In the genomic region with DNA sequence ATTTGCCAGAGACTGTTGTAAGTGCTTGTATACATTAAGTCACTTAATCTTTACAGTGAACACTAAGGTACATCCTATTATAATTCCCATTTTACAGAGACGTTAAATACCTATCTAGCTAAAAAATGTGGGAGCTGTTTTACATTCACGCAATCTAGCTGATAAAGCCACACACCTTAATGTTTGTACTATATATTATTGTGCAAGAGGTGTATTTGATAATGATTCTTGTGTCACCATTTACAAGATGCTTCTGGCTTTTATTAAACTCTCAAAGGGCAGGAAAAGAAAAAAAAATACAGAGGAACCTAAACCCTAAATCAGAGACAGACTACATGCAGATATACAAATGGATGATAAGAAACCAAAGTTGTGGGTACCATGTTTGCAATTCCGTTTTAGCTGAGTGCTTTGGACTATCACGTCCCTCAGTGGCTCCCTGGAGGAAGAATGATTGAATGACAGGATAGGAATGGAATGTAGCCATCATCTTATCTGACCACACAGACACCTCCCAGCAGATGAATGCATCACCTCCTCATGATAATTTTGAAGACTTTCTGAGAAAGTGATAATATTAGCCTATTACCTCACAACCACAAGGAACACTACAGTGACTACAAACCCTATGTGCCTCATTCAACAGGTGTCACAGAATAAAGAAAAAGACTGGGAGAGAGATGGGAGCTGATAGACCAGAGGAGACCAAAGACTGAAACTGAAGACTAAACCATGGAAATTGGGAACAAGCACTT, we compare ENCODE assay signal across 1 cellular context.
TF ChIP-seq lines count a peak whose summit lies in the region.

No MANE protein-coding gene starts in this region.

TF ChIP-seq in K562, 482 proteins besides CTCF, POLR2A, EP300 and RAD21 (continued from another document):
- TF ChIP-seq, protein P1, sequence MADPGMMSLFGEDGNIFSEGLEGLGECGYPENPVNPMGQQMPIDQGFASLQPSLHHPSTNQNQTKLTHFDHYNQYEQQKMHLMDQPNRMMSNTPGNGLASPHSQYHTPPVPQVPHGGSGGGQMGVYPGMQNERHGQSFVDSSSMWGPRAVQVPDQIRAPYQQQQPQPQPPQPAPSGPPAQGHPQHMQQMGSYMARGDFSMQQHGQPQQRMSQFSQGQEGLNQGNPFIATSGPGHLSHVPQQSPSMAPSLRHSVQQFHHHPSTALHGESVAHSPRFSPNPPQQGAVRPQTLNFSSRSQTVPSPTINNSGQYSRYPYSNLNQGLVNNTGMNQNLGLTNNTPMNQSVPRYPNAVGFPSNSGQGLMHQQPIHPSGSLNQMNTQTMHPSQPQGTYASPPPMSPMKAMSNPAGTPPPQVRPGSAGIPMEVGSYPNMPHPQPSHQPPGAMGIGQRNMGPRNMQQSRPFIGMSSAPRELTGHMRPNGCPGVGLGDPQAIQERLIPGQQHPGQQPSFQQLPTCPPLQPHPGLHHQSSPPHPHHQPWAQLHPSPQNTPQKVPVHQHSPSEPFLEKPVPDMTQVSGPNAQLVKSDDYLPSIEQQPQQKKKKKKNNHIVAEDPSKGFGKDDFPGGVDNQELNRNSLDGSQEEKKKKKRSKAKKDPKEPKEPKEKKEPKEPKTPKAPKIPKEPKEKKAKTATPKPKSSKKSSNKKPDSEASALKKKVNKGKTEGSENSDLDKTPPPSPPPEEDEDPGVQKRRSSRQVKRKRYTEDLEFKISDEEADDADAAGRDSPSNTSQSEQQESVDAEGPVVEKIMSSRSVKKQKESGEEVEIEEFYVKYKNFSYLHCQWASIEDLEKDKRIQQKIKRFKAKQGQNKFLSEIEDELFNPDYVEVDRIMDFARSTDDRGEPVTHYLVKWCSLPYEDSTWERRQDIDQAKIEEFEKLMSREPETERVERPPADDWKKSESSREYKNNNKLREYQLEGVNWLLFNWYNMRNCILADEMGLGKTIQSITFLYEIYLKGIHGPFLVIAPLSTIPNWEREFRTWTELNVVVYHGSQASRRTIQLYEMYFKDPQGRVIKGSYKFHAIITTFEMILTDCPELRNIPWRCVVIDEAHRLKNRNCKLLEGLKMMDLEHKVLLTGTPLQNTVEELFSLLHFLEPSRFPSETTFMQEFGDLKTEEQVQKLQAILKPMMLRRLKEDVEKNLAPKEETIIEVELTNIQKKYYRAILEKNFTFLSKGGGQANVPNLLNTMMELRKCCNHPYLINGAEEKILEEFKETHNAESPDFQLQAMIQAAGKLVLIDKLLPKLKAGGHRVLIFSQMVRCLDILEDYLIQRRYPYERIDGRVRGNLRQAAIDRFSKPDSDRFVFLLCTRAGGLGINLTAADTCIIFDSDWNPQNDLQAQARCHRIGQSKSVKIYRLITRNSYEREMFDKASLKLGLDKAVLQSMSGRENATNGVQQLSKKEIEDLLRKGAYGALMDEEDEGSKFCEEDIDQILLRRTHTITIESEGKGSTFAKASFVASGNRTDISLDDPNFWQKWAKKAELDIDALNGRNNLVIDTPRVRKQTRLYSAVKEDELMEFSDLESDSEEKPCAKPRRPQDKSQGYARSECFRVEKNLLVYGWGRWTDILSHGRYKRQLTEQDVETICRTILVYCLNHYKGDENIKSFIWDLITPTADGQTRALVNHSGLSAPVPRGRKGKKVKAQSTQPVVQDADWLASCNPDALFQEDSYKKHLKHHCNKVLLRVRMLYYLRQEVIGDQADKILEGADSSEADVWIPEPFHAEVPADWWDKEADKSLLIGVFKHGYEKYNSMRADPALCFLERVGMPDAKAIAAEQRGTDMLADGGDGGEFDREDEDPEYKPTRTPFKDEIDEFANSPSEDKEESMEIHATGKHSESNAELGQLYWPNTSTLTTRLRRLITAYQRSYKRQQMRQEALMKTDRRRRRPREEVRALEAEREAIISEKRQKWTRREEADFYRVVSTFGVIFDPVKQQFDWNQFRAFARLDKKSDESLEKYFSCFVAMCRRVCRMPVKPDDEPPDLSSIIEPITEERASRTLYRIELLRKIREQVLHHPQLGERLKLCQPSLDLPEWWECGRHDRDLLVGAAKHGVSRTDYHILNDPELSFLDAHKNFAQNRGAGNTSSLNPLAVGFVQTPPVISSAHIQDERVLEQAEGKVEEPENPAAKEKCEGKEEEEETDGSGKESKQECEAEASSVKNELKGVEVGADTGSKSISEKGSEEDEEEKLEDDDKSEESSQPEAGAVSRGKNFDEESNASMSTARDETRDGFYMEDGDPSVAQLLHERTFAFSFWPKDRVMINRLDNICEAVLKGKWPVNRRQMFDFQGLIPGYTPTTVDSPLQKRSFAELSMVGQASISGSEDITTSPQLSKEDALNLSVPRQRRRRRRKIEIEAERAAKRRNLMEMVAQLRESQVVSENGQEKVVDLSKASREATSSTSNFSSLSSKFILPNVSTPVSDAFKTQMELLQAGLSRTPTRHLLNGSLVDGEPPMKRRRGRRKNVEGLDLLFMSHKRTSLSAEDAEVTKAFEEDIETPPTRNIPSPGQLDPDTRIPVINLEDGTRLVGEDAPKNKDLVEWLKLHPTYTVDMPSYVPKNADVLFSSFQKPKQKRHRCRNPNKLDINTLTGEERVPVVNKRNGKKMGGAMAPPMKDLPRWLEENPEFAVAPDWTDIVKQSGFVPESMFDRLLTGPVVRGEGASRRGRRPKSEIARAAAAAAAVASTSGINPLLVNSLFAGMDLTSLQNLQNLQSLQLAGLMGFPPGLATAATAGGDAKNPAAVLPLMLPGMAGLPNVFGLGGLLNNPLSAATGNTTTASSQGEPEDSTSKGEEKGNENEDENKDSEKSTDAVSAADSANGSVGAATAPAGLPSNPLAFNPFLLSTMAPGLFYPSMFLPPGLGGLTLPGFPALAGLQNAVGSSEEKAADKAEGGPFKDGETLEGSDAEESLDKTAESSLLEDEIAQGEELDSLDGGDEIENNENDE (IDR thresholded peaks at IDR 0.05; ENCODE audit: low read depth, low read length) = no peak
- TF ChIP-seq SMAD4 (CRISPR knock-in tag; conservative IDR thresholded peaks at IDR 0.05) = 0 out of 2 replicates have a peak, but pooled peaks have one; percentile 37
- no peak for TF ChIP-seq SLC30A9 (CRISPR knock-in tag; IDR thresholded peaks at IDR 0.05)
- TF ChIP-seq XRCC4 (IDR thresholded peaks at IDR 0.05; ENCODE audit: extremely low read depth, insufficient read depth, insufficient read length) = no peak
